In the genomic region with DNA sequence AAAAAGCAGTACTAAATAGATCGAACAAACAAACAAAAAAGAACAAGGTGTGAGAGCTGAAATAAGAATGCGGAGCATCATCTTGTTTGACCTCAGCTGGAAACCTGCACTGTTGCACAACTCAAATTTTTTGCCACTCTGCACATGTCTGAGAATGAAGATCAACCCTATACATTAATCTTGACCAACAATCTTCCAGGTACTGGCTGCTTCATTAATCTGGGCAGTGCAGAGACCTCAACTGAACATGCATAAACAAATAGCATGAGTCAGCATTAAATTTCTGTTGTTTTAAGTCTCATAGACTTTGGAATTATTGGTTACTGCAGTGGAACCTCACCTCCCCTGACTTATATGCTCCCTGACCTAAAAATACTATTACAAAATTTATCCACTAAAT, we compare ENCODE assay signal across 14 cellular contexts.
DNase-seq lines count a peak whose midpoint lies in the region; ATAC-seq and TF ChIP-seq lines count a peak whose summit lies in the region.
"Had no signal": no experiment of that assay in that cellular context is flagged by ENCODE, and none has a peak within 500 bp of the region (broad histone marks: within the 10 kb centered on the region; RNA-seq: fewer than 3 reads in every experiment).

No MANE protein-coding gene starts in this region.

- H3K27ac ChIP-seq in IMR-90 (ENCODE audit: insufficient read depth, low read length) = no peak overlapping the region
- H3K27ac ChIP-seq: C4-2B had no signal

- dilution Hi-C loops in IMR-90 (cut with HindIII; ENCODE audit: low sequenced_read_pairs, unreplicated experiment) = no loop called here

- no peaks in the 10 kb centered on the region for H4K20me1 ChIP-seq in IMR-90 (ENCODE audit: insufficient read depth, low read length)

- no peak overlapping the region for H2AK5ac ChIP-seq in IMR-90 (ENCODE audit: low read depth, low read length)

- no peaks in the 10 kb centered on the region for H3K9me1 ChIP-seq in IMR-90 (ENCODE audit: insufficient read depth, low read length)

- no peak overlapping the region for H2BK5ac ChIP-seq in IMR-90 (ENCODE audit: low read depth, low read length, poor library complexity, severe bottlenecking)

- peak; percentile 25 for DNase-seq in Caki2 (ENCODE audit: low read depth)
- no peak for DNase-seq in IMR-90
- peak; percentile 5 for DNase-seq in amniotic epithelial cell (ENCODE audit: low read depth)
- DNase-seq in erythroblast (lab: John Stamatoyannopoulos, UW) = peak; percentile 24 to 65
- no peak for DNase-seq in DMS 273 treated with DMSO at 0.1 percent for 48 hours (lab: John Stamatoyannopoulos, UW)
- no peak for DNase-seq in stimulated activated naive CD8-positive, alpha-beta T cell treated with anti-CD3 and anti-CD28 coated beads, Interleukin-15, Interleukin-2, amounts not matched to agents 100 U/mL and 50 U/mL, for 24 hours
- DNase-seq in left cardiac atrium = no peak
- no peak for DNase-seq in activated CD8-positive, alpha-beta memory T cell treated with anti-CD3 and anti-CD28 coated beads, Interleukin-2, amount 50 U/mL, for 48 hours
- DNase-seq: BE2C; CD4-positive, alpha-beta memory T cell; DND-41; GDM1; H7 had no signal

- POLR2A ChIA-PET in IMR-90 (lab: Charles Lee; ENCODE audit: unreplicated experiment) = no interaction called here

- intact Hi-C loops in IMR-90 (cut with micrococcal nuclease) (no loop called here), left cardiac atrium (cut with DNase I) (no loop called here)

- TF ChIP-seq POLR2A in IMR-90 (IDR thresholded peaks at IDR 0.05; ENCODE audit: low read depth, low read length) = no peak
- TF ChIP-seq POLR2A in erythroblast (IDR thresholded peaks at IDR 0.05; ENCODE audit: low read length) = no peak

- H3K27me3 ChIP-seq in IMR-90 (ENCODE audit: control insufficient read depth, insufficient read depth, low read length) = no peaks in the 10 kb centered on the region
- H3K27me3 ChIP-seq: BE2C had no signal

- BruUV-seq in IMR-90 (replicated peaks; lab: Mats Ljungman, UMichigan) = no TSS peak

- H2AFZ ChIP-seq in IMR-90 (replicated peaks; ENCODE audit: low read length, poor library complexity) = no peak overlapping the region

- no peaks in the 10 kb centered on the region for H3K79me1 ChIP-seq in IMR-90 (ENCODE audit: low read depth in 1 of 2, low read length in 2 of 2)

- H3K9ac ChIP-seq in IMR-90 (ENCODE audit: low read depth, low read length) = no peak overlapping the region

- in situ Hi-C loops in Caki2 (cut with HindIII; ENCODE audit: low pct_unique_long_range_greater_than_20kb, low sequenced_read_pairs) (no loop called here), IMR-90 (cut with MboI; ENCODE audit: low sequenced_read_pairs) (no loop called here)

- no peak overlapping the region for H4K91ac ChIP-seq in IMR-90 (ENCODE audit: insufficient read depth, low read depth, low read length)

- H2BK15ac ChIP-seq in IMR-90 (ENCODE audit: low read depth, low read length) = no peak overlapping the region

- H2BK120ac ChIP-seq in IMR-90 (ENCODE audit: low read depth, low read length) = no peak overlapping the region

- no peaks in the 10 kb centered on the region for H3K9me3 ChIP-seq in IMR-90 (ENCODE audit: control insufficient read depth, insufficient read depth, low read length)

- H3K18ac ChIP-seq in IMR-90 (ENCODE audit: low read depth, low read length) = no peak overlapping the region

- H2BK20ac ChIP-seq in IMR-90 (ENCODE audit: low read depth, low read length) = no peak overlapping the region

- H4K8ac ChIP-seq in IMR-90 (ENCODE audit: low read depth in 2 of 2, low read length in 2 of 2) = no peak overlapping the region

- H4K5ac ChIP-seq in IMR-90 (ENCODE audit: low read depth, low read length) = no peak overlapping the region

- H3K14ac ChIP-seq in IMR-90 (replicated peaks; ENCODE audit: low read depth, low read length) = no peak overlapping the region

- no peak for TF ChIP-seq RAD21 in IMR-90 (IDR thresholded peaks at IDR 0.05; ENCODE audit: low read length)

- no peak overlapping the region for H3K56ac ChIP-seq in IMR-90 (ENCODE audit: extremely low read depth, insufficient read depth, low read length)

- H3K36me3 ChIP-seq in IMR-90 (ENCODE audit: control insufficient read depth, insufficient read depth, low read length) = no peaks in the 10 kb centered on the region
- H3K36me3 ChIP-seq: BE2C had no signal

- TF ChIP-seq CTCF in IMR-90 (conservative IDR thresholded peaks at IDR 0.05; ENCODE audit: low read depth, low read length) = no peak

- H2AK9ac ChIP-seq in IMR-90 (replicated peaks; ENCODE audit: low read depth, low read length, poor library complexity) = no peak overlapping the region

- no peak overlapping the region for H3K23ac ChIP-seq in IMR-90 (ENCODE audit: low read depth, low read length)

- no peak overlapping the region for H3K4me3 ChIP-seq in IMR-90 (ENCODE audit: insufficient read depth, low read depth, low read length)

- no peak for ATAC-seq in IMR-90 (ENCODE audit: low read depth)
- no peak for ATAC-seq in stimulated activated naive CD8-positive, alpha-beta T cell treated with anti-CD3 and anti-CD28 coated beads, Interleukin-15, Interleukin-2, amounts not matched to agents 100 U/mL and 50 U/mL, for 24 hours
- no peak for ATAC-seq in left cardiac atrium

- no peaks in the 10 kb centered on the region for H3K4me1 ChIP-seq in IMR-90 (ENCODE audit: control insufficient read depth, insufficient read depth, low read length)
- H3K4me1 ChIP-seq: BE2C had no signal

- H3K4ac ChIP-seq in IMR-90 (ENCODE audit: low read depth, low read length) = no peak overlapping the region

- no CpG with 5 or more reads among the region's 2 CpGs for WGBS in IMR-90 (ENCODE audit: extremely low coverage in 2 of 2, insufficient read length in 1 of 2), 2 experiments

- CTCF ChIA-PET in IMR-90 (lab: Yijun Ruan, JAX) = no interaction called here

- H3K4me2 ChIP-seq in IMR-90 (ENCODE audit: low read depth, low read length) = no peak overlapping the region

TF ChIP-seq in IMR-90, 13 proteins besides CTCF, POLR2A, EP300 and RAD21:
- no peak for TF ChIP-seq RCOR1 (IDR thresholded peaks at IDR 0.05; ENCODE audit: insufficient replicate concordance, low read length)
- peak; percentile 78 for TF ChIP-seq NFE2L2 (IDR thresholded peaks at IDR 0.05; ENCODE audit: low read depth, low read length)
- TF ChIP-seq MAFK (IDR thresholded peaks at IDR 0.05; ENCODE audit: low read depth, low read length) = peak; percentile 97
TF ChIP-seq in IMR-90: peak in this region for 2.

Comparison
In these comparisons a context has a peak if more than half of its experiments do, and no peak if none do; other contexts are left out.
1. DNase-seq: peak in Caki2 (single experiment), amniotic epithelial cell (single experiment) and erythroblast (2 of 2); none in IMR-90 (single experiment), DMS 273 treated with DMSO at 0.1 percent for 48 hours (single experiment), stimulated activated naive CD8-positive, alpha-beta T cell treated with anti-CD3 and anti-CD28 coated beads, Interleukin-15, Interleukin-2, amounts not matched to agents 100 U/mL and 50 U/mL, for 24 hours (single experiment), left cardiac atrium (single experiment) and activated CD8-positive, alpha-beta memory T cell treated with anti-CD3 and anti-CD28 coated beads, Interleukin-2, amount 50 U/mL, for 48 hours (single experiment).